ENCODE assay signal across 1 cellular context in the genomic region with DNA sequence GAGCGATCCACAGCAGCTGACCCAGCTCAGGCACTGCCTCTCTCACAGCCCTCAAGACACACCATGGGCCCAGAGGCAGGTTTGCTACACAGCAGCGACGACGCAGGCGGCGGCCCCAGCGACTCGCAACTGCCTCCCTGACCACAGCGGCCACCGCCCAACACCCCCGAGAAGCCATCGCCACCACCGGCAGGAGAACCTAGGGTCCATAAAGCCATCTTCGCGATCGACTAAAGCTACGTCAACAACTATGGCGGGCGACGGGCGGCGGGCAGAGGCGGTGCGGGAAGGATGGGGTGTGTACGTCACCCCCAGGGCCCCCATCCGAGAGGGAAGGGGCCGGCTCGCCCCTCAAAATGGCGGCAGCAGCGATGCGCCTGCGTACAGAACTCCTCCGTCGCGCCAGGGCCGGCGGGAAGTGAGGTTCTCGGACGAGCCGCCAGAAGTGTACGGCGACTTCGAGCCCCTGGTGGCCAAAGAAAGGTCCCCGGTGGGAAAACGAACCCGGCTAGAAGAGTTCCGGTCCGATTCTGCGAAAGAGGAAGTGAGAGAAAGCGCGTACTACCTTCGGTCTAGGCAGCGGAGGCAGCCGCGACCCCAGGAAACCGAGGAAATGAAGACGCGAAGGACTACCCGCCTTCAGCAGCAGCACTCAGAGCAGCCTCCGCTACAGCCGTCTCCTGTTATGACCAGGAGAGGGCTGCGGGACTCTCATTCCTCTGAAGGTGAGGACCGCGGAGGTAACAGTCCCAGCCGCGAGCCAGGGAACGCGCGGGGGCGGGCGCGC.
TF ChIP-seq lines count a peak whose summit lies in the region.

A gene with protein sequence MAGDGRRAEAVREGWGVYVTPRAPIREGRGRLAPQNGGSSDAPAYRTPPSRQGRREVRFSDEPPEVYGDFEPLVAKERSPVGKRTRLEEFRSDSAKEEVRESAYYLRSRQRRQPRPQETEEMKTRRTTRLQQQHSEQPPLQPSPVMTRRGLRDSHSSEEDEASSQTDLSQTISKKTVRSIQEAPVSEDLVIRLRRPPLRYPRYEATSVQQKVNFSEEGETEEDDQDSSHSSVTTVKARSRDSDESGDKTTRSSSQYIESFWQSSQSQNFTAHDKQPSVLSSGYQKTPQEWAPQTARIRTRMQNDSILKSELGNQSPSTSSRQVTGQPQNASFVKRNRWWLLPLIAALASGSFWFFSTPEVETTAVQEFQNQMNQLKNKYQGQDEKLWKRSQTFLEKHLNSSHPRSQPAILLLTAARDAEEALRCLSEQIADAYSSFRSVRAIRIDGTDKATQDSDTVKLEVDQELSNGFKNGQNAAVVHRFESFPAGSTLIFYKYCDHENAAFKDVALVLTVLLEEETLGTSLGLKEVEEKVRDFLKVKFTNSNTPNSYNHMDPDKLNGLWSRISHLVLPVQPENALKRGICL (plus strand): TSS at position 33 of the 787 bp plus-strand sequence. CDS start 218 bp downstream, at position 251.

TF ChIP-seq in HepG2, 621 proteins besides CTCF, POLR2A, EP300 and RAD21 (continued from another document and continues in another):
- TF ChIP-seq, protein P1, sequence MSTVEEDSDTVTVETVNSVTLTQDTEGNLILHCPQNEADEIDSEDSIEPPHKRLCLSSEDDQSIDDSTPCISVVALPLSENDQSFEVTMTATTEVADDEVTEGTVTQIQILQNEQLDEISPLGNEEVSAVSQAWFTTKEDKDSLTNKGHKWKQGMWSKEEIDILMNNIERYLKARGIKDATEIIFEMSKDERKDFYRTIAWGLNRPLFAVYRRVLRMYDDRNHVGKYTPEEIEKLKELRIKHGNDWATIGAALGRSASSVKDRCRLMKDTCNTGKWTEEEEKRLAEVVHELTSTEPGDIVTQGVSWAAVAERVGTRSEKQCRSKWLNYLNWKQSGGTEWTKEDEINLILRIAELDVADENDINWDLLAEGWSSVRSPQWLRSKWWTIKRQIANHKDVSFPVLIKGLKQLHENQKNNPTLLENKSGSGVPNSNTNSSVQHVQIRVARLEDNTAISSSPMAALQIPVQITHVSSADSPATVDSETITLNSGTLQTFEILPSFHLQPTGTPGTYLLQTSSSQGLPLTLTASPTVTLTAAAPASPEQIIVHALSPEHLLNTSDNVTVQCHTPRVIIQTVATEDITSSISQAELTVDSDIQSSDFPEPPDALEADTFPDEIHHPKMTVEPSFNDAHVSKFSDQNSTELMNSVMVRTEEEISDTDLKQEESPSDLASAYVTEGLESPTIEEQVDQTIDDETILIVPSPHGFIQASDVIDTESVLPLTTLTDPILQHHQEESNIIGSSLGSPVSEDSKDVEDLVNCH (CRISPR knock-in tag; IDR thresholded peaks at IDR 0.05): no peak
- TF ChIP-seq NR2F2 (IDR thresholded peaks at IDR 0.05; ENCODE audit: borderline replicate concordance, low read depth) (no peak), ZNF383 (CRISPR knock-in tag; IDR thresholded peaks at IDR 0.05; ENCODE audit: borderline replicate concordance) (0 out of 2 replicates have a peak, but pooled peaks have one; percentile 83), SATB2 (CRISPR knock-in tag; IDR thresholded peaks at IDR 0.05) (no peak), ZNF33A (CRISPR knock-in tag; IDR thresholded peaks at IDR 0.05; ENCODE audit: borderline replicate concordance) (peak; percentile 97; the same call in 1 of the 2 replicates), ISX (CRISPR knock-in tag; conservative IDR thresholded peaks at IDR 0.05) (no peak; the same call in 1 of the 2 replicates), ZNF567 (CRISPR knock-in tag; IDR thresholded peaks at IDR 0.05; ENCODE audit: borderline replicate concordance) (peak; percentile 81; the same call in 1 of the 2 replicates), ZFP1 (CRISPR knock-in tag; IDR thresholded peaks at IDR 0.05) (peak; percentile 83; the same call in 1 of the 2 replicates), THYN1 (CRISPR knock-in tag; IDR thresholded peaks at IDR 0.05; ENCODE audit: borderline replicate concordance, low read depth) (no peak), ARNT (IDR thresholded peaks at IDR 0.05) (no peak), SALL2 (CRISPR knock-in tag; IDR thresholded peaks at IDR 0.05) (peak; percentile 84), ZNF672 (CRISPR knock-in tag; IDR thresholded peaks at IDR 0.05) (peak; percentile 57; the same call in 1 of the 2 replicates), ZMYM4 (CRISPR knock-in tag; IDR thresholded peaks at IDR 0.05) (peak; percentile 96), NFE2L1 (CRISPR knock-in tag; IDR thresholded peaks at IDR 0.05; ENCODE audit: borderline replicate concordance) (no peak), SAFB2 (CRISPR knock-in tag; IDR thresholded peaks at IDR 0.05; ENCODE audit: borderline replicate concordance, low read depth) (peak; percentile 90; the same call in 1 of the 2 replicates), ZNF331 (CRISPR knock-in tag; IDR thresholded peaks at IDR 0.05) (peak; percentile 83), SUZ12 (IDR thresholded peaks at IDR 0.05; ENCODE audit: low read depth, low read length) (peak; percentile 10; the same call in 1 of the 2 replicates), ZSCAN31 (CRISPR knock-in tag; IDR thresholded peaks at IDR 0.05; ENCODE audit: low read depth) (peak; percentile 87; the same call in 1 of the 2 replicates), ZFP36L1 (CRISPR knock-in tag; IDR thresholded peaks at IDR 0.05) (no peak; the same call in 1 of the 2 replicates), KMT2A (CRISPR knock-in tag; IDR thresholded peaks at IDR 0.05) (peak; percentile 97), ZNF343 (CRISPR knock-in tag; IDR thresholded peaks at IDR 0.05) (no peak; the same call in 1 of the 2 replicates), TBP (CRISPR knock-in tag; IDR thresholded peaks at IDR 0.05) (no peak), IRX3 (CRISPR knock-in tag; IDR thresholded peaks at IDR 0.05; ENCODE audit: borderline replicate concordance, low read depth) (no peak), CBX5 (CRISPR knock-in tag; IDR thresholded peaks at IDR 0.05; ENCODE audit: borderline replicate concordance) (peak; percentile 82; the same call in 1 of the 2 replicates), SPEN (CRISPR knock-in tag; IDR thresholded peaks at IDR 0.05; ENCODE audit: low read depth) (peak; percentile 93; the same call in 1 of the 2 replicates)
- TF ChIP-seq, protein P2, sequence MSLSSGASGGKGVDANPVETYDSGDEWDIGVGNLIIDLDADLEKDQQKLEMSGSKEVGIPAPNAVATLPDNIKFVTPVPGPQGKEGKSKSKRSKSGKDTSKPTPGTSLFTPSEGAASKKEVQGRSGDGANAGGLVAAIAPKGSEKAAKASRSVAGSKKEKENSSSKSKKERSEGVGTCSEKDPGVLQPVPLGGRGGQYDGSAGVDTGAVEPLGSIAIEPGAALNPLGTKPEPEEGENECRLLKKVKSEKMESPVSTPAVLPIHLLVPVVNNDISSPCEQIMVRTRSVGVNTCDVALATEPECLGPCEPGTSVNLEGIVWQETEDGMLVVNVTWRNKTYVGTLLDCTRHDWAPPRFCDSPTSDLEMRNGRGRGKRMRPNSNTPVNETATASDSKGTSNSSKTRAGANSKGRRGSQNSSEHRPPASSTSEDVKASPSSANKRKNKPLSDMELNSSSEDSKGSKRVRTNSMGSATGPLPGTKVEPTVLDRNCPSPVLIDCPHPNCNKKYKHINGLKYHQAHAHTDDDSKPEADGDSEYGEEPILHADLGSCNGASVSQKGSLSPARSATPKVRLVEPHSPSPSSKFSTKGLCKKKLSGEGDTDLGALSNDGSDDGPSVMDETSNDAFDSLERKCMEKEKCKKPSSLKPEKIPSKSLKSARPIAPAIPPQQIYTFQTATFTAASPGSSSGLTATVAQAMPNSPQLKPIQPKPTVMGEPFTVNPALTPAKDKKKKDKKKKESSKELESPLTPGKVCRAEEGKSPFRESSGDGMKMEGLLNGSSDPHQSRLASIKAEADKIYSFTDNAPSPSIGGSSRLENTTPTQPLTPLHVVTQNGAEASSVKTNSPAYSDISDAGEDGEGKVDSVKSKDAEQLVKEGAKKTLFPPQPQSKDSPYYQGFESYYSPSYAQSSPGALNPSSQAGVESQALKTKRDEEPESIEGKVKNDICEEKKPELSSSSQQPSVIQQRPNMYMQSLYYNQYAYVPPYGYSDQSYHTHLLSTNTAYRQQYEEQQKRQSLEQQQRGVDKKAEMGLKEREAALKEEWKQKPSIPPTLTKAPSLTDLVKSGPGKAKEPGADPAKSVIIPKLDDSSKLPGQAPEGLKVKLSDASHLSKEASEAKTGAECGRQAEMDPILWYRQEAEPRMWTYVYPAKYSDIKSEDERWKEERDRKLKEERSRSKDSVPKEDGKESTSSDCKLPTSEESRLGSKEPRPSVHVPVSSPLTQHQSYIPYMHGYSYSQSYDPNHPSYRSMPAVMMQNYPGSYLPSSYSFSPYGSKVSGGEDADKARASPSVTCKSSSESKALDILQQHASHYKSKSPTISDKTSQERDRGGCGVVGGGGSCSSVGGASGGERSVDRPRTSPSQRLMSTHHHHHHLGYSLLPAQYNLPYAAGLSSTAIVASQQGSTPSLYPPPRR (CRISPR knock-in tag; IDR thresholded peaks at IDR 0.05; ENCODE audit: borderline replicate concordance): 0 out of 2 replicates have a peak, but pooled peaks have one; percentile 7
- TF ChIP-seq, protein P3, sequence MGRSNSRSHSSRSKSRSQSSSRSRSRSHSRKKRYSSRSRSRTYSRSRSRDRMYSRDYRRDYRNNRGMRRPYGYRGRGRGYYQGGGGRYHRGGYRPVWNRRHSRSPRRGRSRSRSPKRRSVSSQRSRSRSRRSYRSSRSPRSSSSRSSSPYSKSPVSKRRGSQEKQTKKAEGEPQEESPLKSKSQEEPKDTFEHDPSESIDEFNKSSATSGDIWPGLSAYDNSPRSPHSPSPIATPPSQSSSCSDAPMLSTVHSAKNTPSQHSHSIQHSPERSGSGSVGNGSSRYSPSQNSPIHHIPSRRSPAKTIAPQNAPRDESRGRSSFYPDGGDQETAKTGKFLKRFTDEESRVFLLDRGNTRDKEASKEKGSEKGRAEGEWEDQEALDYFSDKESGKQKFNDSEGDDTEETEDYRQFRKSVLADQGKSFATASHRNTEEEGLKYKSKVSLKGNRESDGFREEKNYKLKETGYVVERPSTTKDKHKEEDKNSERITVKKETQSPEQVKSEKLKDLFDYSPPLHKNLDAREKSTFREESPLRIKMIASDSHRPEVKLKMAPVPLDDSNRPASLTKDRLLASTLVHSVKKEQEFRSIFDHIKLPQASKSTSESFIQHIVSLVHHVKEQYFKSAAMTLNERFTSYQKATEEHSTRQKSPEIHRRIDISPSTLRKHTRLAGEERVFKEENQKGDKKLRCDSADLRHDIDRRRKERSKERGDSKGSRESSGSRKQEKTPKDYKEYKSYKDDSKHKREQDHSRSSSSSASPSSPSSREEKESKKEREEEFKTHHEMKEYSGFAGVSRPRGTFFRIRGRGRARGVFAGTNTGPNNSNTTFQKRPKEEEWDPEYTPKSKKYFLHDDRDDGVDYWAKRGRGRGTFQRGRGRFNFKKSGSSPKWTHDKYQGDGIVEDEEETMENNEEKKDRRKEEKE (IDR thresholded peaks at IDR 0.05): no peak
- TF ChIP-seq, protein P4, sequence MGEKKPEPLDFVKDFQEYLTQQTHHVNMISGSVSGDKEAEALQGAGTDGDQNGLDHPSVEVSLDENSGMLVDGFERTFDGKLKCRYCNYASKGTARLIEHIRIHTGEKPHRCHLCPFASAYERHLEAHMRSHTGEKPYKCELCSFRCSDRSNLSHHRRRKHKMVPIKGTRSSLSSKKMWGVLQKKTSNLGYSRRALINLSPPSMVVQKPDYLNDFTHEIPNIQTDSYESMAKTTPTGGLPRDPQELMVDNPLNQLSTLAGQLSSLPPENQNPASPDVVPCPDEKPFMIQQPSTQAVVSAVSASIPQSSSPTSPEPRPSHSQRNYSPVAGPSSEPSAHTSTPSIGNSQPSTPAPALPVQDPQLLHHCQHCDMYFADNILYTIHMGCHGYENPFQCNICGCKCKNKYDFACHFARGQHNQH (CRISPR knock-in tag; IDR thresholded peaks at IDR 0.05): peak; percentile 88; the same call in 1 of the 2 replicates
- TF ChIP-seq, protein P5, sequence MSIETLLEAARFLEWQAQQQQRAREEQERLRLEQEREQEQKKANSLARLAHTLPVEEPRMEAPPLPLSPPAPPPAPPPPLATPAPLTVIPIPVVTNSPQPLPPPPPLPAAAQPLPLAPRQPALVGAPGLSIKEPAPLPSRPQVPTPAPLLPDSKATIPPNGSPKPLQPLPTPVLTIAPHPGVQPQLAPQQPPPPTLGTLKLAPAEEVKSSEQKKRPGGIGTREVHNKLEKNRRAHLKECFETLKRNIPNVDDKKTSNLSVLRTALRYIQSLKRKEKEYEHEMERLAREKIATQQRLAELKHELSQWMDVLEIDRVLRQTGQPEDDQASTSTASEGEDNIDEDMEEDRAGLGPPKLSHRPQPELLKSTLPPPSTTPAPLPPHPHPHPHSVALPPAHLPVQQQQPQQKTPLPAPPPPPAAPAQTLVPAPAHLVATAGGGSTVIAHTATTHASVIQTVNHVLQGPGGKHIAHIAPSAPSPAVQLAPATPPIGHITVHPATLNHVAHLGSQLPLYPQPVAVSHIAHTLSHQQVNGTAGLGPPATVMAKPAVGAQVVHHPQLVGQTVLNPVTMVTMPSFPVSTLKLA (IDR thresholded peaks at IDR 0.05): no peak
- TF ChIP-seq, protein P6, sequence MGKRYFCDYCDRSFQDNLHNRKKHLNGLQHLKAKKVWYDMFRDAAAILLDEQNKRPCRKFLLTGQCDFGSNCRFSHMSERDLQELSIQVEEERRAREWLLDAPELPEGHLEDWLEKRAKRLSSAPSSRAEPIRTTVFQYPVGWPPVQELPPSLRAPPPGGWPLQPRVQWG (CRISPR knock-in tag; IDR thresholded peaks at IDR 0.05; ENCODE audit: borderline replicate concordance, low read depth): no peak
- TF ChIP-seq, protein P7, sequence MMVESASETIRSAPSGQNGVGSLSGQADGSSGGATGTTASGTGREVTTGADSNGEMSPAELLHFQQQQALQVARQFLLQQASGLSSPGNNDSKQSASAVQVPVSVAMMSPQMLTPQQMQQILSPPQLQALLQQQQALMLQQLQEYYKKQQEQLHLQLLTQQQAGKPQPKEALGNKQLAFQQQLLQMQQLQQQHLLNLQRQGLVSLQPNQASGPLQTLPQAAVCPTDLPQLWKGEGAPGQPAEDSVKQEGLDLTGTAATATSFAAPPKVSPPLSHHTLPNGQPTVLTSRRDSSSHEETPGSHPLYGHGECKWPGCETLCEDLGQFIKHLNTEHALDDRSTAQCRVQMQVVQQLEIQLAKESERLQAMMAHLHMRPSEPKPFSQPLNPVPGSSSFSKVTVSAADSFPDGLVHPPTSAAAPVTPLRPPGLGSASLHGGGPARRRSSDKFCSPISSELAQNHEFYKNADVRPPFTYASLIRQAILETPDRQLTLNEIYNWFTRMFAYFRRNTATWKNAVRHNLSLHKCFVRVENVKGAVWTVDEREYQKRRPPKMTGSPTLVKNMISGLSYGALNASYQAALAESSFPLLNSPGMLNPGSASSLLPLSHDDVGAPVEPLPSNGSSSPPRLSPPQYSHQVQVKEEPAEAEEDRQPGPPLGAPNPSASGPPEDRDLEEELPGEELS (CRISPR knock-in tag; IDR thresholded peaks at IDR 0.05): peak; percentile 51; the same call in 1 of the 2 replicates
- TF ChIP-seq, protein P8, sequence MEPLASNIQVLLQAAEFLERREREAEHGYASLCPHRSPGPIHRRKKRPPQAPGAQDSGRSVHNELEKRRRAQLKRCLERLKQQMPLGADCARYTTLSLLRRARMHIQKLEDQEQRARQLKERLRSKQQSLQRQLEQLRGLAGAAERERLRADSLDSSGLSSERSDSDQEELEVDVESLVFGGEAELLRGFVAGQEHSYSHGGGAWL (CRISPR knock-in tag; IDR thresholded peaks at IDR 0.05): no peak
- TF ChIP-seq, protein P9, sequence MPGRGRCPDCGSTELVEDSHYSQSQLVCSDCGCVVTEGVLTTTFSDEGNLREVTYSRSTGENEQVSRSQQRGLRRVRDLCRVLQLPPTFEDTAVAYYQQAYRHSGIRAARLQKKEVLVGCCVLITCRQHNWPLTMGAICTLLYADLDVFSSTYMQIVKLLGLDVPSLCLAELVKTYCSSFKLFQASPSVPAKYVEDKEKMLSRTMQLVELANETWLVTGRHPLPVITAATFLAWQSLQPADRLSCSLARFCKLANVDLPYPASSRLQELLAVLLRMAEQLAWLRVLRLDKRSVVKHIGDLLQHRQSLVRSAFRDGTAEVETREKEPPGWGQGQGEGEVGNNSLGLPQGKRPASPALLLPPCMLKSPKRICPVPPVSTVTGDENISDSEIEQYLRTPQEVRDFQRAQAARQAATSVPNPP (CRISPR knock-in tag; IDR thresholded peaks at IDR 0.05): peak; percentile 51
